In genomic region chr11:66328307-66329144, GRCh38 we compare ENCODE assay signal across 8 cellular contexts. TPM values are rescaled to one million over a fixed set of nuclear protein-coding genes. Genes with fewer than 3 reads are reported as not detected.
DNase-seq lines count a peak whose midpoint lies in the region; ATAC-seq, FAIRE-seq and TF ChIP-seq lines count a peak whose summit lies in the region.

No MANE protein-coding gene starts in this region.

- no peak for FAIRE-seq in D721Med (lab: Jason Lieb, UNC)

- TF ChIP-seq CTCF in D721Med (IDR thresholded peaks at IDR 0.05; ENCODE audit: insufficient read depth, missing control alignments): peak; percentile 93

- DNase-seq in D721Med (ENCODE audit: insufficient read length, low spot score) (peak; percentile 87), NCI-H2227 treated with DMSO at 0.1 percent for 48 hours (lab: John Stamatoyannopoulos, UW) (peak; percentile 46), cerebellum (ENCODE audit: low spot score) (peak; percentile 85), left lobe of liver (ENCODE audit: low spot score) (peak; percentile 77)
- peak; percentile 62 for DNase-seq in activated CD4-positive, CD25-positive, alpha-beta regulatory T cell treated with anti-CD3 and anti-CD28 coated beads, Interleukin-2, amount 50 U/mL, for 16 hours (ENCODE audit: low read depth, low spot score)
- DNase-seq in stimulated activated CD4-positive, alpha-beta T cell treated with anti-CD3 and anti-CD28 coated beads, Interleukin-2, amount 100 ng/mL, for 48 hours: peak; percentile 81 to 87

- peak; percentile 60 for ATAC-seq in HG02642 (IDR thresholded peaks at IDR 0.05; ENCODE audit: poor library complexity, unreplicated experiment)
- peak; percentile 96 for ATAC-seq in left lobe of liver
- no peak for ATAC-seq in HG03095 (IDR thresholded peaks at IDR 0.05; ENCODE audit: unreplicated experiment)

RNA-seq across cellular contexts. Expression of gene RIN1, which starts 7.7 kb away (rescaled TPM):
- total RNA-seq in cerebellum (0.64 TPM), left lobe of liver (0.93 TPM)

RNA-seq across cellular contexts. Expression of gene CD248, which starts 11.7 kb away (rescaled TPM):
- 5.2 TPM for total RNA-seq in cerebellum
- total RNA-seq in left lobe of liver: 0.91 TPM

RNA-seq across cellular contexts. Expression of gene BRMS1, which starts 16.4 kb away (rescaled TPM):
- total RNA-seq in cerebellum (10.3 TPM), left lobe of liver (11.2 TPM)

RNA-seq across cellular contexts. Expression of gene B4GAT1, which starts 18.9 kb away (rescaled TPM):
- 42.7 TPM for total RNA-seq in cerebellum
- 19.4 TPM for total RNA-seq in left lobe of liver

RNA-seq across cellular contexts. Expression of gene TMEM151A, which starts 36.8 kb away (rescaled TPM):
- total RNA-seq in cerebellum (6.4 TPM), left lobe of liver (0.10 TPM)
